In genomic region chr5:14212838-14213237, GRCh38 we compare ENCODE assay signal across 9 cellular contexts.
DNase-seq lines count a peak whose midpoint lies in the region; ATAC-seq, FAIRE-seq and TF ChIP-seq lines count a peak whose summit lies in the region.
"Had no signal": no experiment of that assay in that cellular context is flagged by ENCODE, and none has a peak within 500 bp of the region (broad histone marks: within the 10 kb centered on the region; RNA-seq: fewer than 3 reads in every experiment).

No MANE protein-coding gene starts in this region.

- TF ChIP-seq RAD21 in liver (IDR thresholded peaks at IDR 0.05): peak; percentile 26 to 57

- no peak overlapping the region for H3K9ac ChIP-seq in liver (ENCODE audit: low read depth in 1 of 2, low read length in 2 of 2)

- intact Hi-C loops in prostate gland (cut with DNase I): no loop called here

- DNase-seq in GM12891 (ENCODE audit: insufficient read length, low spot score) (no peak), prostate gland (ENCODE audit: low spot score) (no peak), pons (ENCODE audit: low spot score) (no peak), DMS114 treated with DMSO at 0.1 percent for 48 hours (lab: John Stamatoyannopoulos, UW; ENCODE audit: unreplicated experiment) (no peak)
- no peak for DNase-seq in stimulated activated naive CD4-positive, alpha-beta T cell (lab: John Stamatoyannopoulos, UW)
- DNase-seq: T-helper 9 cell had no signal

- peak; percentile 46; the same call in 1 of the 2 replicates for TF ChIP-seq POLR2A in GM12891 (IDR thresholded peaks at IDR 0.05; ENCODE audit: low read depth, low read length)
- TF ChIP-seq POLR2A in prostate gland (IDR thresholded peaks at IDR 0.05): no peak

- no peaks in the 10 kb centered on the region for H3K36me3 ChIP-seq in liver (ENCODE audit: control insufficient read depth in 4 of 4, insufficient read depth in 3 of 4, low read depth in 1 of 4, low read length in 3 of 4)
- no peaks in the 10 kb centered on the region for H3K36me3 ChIP-seq in prostate gland

- no peaks in the 10 kb centered on the region for H3K9me3 ChIP-seq in liver (ENCODE audit: control insufficient read depth in 4 of 4, low read length in 3 of 4)
- no peaks in the 10 kb centered on the region for H3K9me3 ChIP-seq in prostate gland

- no peaks in the 10 kb centered on the region for H3K27me3 ChIP-seq in liver (ENCODE audit: control insufficient read depth in 4 of 4, insufficient read depth in 4 of 4, low read length in 3 of 4)
- H3K27me3 ChIP-seq in prostate gland (replicated peaks; ENCODE audit: insufficient read depth): no peaks in the 10 kb centered on the region

- 21% methylated on average over 4 of the region's 4 CpGs for WGBS in liver
- WGBS in prostate gland: 43% methylated on average over 4 of the region's 4 CpGs

- H3K4me1 ChIP-seq in liver (ENCODE audit: control insufficient read depth in 4 of 4, insufficient read depth in 4 of 4, low read length in 3 of 4): peaks cover 24 to 45% (median 33%) of the 10 kb centered on the region in 4 donors
- peaks cover 9% of the 10 kb centered on the region for H3K4me1 ChIP-seq in prostate gland (replicated peaks)

- TF ChIP-seq CTCF in liver (IDR thresholded peaks at IDR 0.05; ENCODE audit: low read depth, low read length, missing input control): no peak
- no peak for TF ChIP-seq CTCF in prostate gland (IDR thresholded peaks at IDR 0.05)

- ATAC-seq in GM21528 (IDR thresholded peaks at IDR 0.05; ENCODE audit: low FRiP score, unreplicated experiment): peak; percentile 29
- peak; percentile 28 for ATAC-seq in HG03460 (IDR thresholded peaks at IDR 0.05; ENCODE audit: unreplicated experiment)

- H3K27ac ChIP-seq in liver (ENCODE audit: low read depth in 1 of 2, low read length in 2 of 2) (peak overlapping the region; percentile 64 to 88), prostate gland (peak overlapping the region in 1 of 2 donors; percentile 4)

- FAIRE-seq in GM12891 (lab: Jason Lieb, UNC): peak; percentile 65

- H3K4me3 ChIP-seq in liver (ENCODE audit: low read depth in 1 of 3, low read length in 3 of 3): no peak overlapping the region
- no peak overlapping the region for H3K4me3 ChIP-seq in prostate gland

TF ChIP-seq in GM12891, 5 proteins besides CTCF, POLR2A, EP300 and RAD21:
- TF ChIP-seq PAX5 (IDR thresholded peaks at IDR 0.05; ENCODE audit: insufficient read depth, low read length, severe bottlenecking): no peak
- TF ChIP-seq POU2F2 (IDR thresholded peaks at IDR 0.05; ENCODE audit: low read depth, low read length): no peak
- no peak for TF ChIP-seq TAF1 (IDR thresholded peaks at IDR 0.05; ENCODE audit: low read depth, low read length)
- TF ChIP-seq SPI1 (IDR thresholded peaks at IDR 0.05; ENCODE audit: low read depth, low read length): no peak
- no peak for TF ChIP-seq POLR2AphosphoS5 (IDR thresholded peaks at IDR 0.05; ENCODE audit: low read depth, low read length)

TF ChIP-seq in liver, 16 proteins besides CTCF, POLR2A, EP300 and RAD21:
- TF ChIP-seq YY1 (IDR thresholded peaks at IDR 0.05) (peak; percentile 57), HNF4G (IDR thresholded peaks at IDR 0.05) (peak; percentile 47), RXRA (IDR thresholded peaks at IDR 0.05) (peak; percentile 46 to 53), MAX (IDR thresholded peaks at IDR 0.05) (peak; percentile 9), REST (IDR thresholded peaks at IDR 0.05) (no peak), GABPA (IDR thresholded peaks at IDR 0.05 in 1 of 2, conservative IDR thresholded peaks at IDR 0.05 in 1 of 2) (no peak), FOXA2 (IDR thresholded peaks at IDR 0.05) (peak; percentile 23), SP1 (IDR thresholded peaks at IDR 0.05) (peak; percentile 68), HNF4A (conservative IDR thresholded peaks at IDR 0.05) (peak; percentile 76 to 81), NR2F2 (IDR thresholded peaks at IDR 0.05) (no peak), FOXA1 (IDR thresholded peaks at IDR 0.05) (no peak), ATF3 (IDR thresholded peaks at IDR 0.05) (no peak), ZBTB33 (IDR thresholded peaks at IDR 0.05) (no peak), EGR1 (IDR thresholded peaks at IDR 0.05; ENCODE audit: low read depth in 2 of 2) (no peak), TAF1 (conservative IDR thresholded peaks at IDR 0.05) (no peak), JUND (IDR thresholded peaks at IDR 0.05) (peak in 1 of 2 donors; percentile 19)
